17 cellular contexts compared by ENCODE assay signal in genomic region chr6:64988148-64988547, GRCh38.
"Had no signal": no experiment of that assay in that cellular context is flagged by ENCODE, and none has a peak within 500 bp of the region (broad histone marks: within the 10 kb centered on the region; RNA-seq: fewer than 3 reads in every experiment).

No MANE protein-coding gene starts in this region.

- H3K27me3 ChIP-seq: body of pancreas, esophagus muscularis mucosa, testis had no signal

- H3K36me3 ChIP-seq: esophagus muscularis mucosa had no signal

- H3K4me1 ChIP-seq: esophagus muscularis mucosa, parathyroid adenoma, testis had no signal

- H3K4me3 ChIP-seq: body of pancreas, esophagus muscularis mucosa, testis had no signal

- H3K79me2 ChIP-seq: parathyroid adenoma had no signal

- FAIRE-seq: endometrium, keratinocyte, TTC549, urothelium cell line had no signal

- ATAC-seq: body of pancreas; stimulated activated naive CD8-positive, alpha-beta T cell treated with anti-CD3 and anti-CD28 coated beads, Interleukin-15, amount 100 ng/mL, for 72 hours had no signal

- H2AFZ ChIP-seq: parathyroid adenoma had no signal

- H3K27ac ChIP-seq: esophagus muscularis mucosa, parathyroid adenoma, testis had no signal

- H3K9ac ChIP-seq: parathyroid adenoma had no signal

- DNase-seq: activated CD4-positive, alpha-beta T cell treated with anti-CD3 and anti-CD28 coated beads, Interleukin-2, amount 50 U/mL, for 1 hour; activated naive CD4-positive, alpha-beta T cell treated with anti-CD3 and anti-CD28 coated beads, Interleukin-2, amount 10 ng/mL, durations not matched to agents 7 days and 5 days; body of pancreas; cerebellar nuclear complex; foreskin fibroblast; midbrain; retina; stimulated activated CD4-positive, alpha-beta T cell treated with anti-CD3 and anti-CD28 coated beads, Interleukin-4, amount 100 ng/mL, for 4 hours; stimulated activated naive CD8-positive, alpha-beta T cell treated with anti-CD3 and anti-CD28 coated beads, Interleukin-15, amount 100 ng/mL, for 72 hours; T-helper 2 cell; testis had no signal

- H3K9me3 ChIP-seq: esophagus muscularis mucosa, testis had no signal
